Comparison of ENCODE assay signal across 8 cellular contexts in the genomic region with DNA sequence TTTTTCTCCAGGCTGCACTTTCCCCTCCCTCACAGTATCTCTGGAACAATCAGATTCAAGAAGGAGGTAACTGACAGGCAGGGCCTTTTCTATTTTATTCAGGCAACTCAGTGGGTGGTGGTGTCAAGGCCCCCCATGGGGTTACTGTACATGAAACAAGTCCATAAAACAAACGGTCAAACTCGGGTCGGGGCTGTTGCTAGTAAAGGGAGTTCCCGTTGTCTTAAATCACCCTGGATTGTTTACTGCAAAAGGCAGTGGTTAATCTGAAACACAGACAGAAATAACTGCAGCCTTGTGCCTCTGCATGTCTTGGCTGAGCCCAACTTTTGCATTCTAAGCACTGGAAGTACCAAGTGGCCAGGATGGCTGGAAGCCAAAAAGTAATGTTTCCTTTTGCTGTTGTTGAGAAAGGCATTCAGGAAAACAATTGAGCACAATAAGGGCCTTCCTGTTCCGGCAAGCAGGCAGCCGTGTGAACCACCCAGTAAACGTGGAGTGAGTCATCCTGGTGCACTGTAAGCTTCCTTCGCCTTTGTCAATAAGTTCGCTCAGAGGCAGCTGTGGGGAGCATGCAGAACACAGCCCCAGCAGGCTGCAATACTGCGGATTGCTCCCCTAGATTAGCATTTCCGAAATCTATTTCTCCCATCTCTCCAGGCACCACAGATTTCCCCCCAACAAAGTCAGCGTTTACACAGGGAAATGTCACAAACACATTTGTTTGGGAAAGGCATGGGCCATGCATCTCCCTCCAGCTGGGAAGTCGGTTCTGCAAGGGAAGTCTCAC.
DNase-seq lines count a peak whose midpoint lies in the region; ATAC-seq and TF ChIP-seq lines count a peak whose summit lies in the region.

No MANE protein-coding gene starts in this region.

- no peaks in the 10 kb centered on the region for H3K9me3 Mint-ChIP-seq in osteocyte (ENCODE audit: unreplicated experiment)

- peak; percentile 46 for DNase-seq in activated gamma-delta T cell treated with Interleukin-2 at 50 U/mL for 16 hours
- DNase-seq in activated gamma-delta T cell (lab: John Stamatoyannopoulos, UW) = no peak
- DNase-seq in NOMO-1 treated with DMSO at 0.1 percent for 48 hours (lab: John Stamatoyannopoulos, UW; ENCODE audit: unreplicated experiment) = peak; percentile 92
- DNase-seq in activated T-helper 9 cell treated with anti-CD3 and anti-CD28 coated beads, Interleukin-2, amount 50 U/mL, for 16 hours (ENCODE audit: low read depth) = peak; percentile 24
- DNase-seq in foreskin melanocyte = peak; percentile 89
- no peak for DNase-seq in osteocyte (ENCODE audit: extremely low spot score, unreplicated experiment)
- DNase-seq in ureter (ENCODE audit: low spot score) = peak; percentile 87

- no peak overlapping the region for H3K4me3 Mint-ChIP-seq in osteocyte (ENCODE audit: unreplicated experiment)

- TF ChIP-seq CTCF in osteocyte (IDR thresholded peaks at IDR 0.05) = no peak

- peaks cover 2% of the 10 kb centered on the region for H3K36me3 Mint-ChIP-seq in osteocyte (ENCODE audit: unreplicated experiment)

- peaks cover 35% of the 10 kb centered on the region for H3K4me1 Mint-ChIP-seq in osteocyte (ENCODE audit: unreplicated experiment)

- no peaks in the 10 kb centered on the region for H3K27me3 Mint-ChIP-seq in osteocyte (ENCODE audit: unreplicated experiment)

- ATAC-seq in HG03097 (IDR thresholded peaks at IDR 0.05; ENCODE audit: low FRiP score, unreplicated experiment) = peak; percentile 89

- peak overlapping the region; percentile 97 for H3K27ac Mint-ChIP-seq in osteocyte (ENCODE audit: unreplicated experiment)

Comparison
In these comparisons a context has a peak if more than half of its experiments do, and no peak if none do; other contexts are left out.
1. DNase-seq: peak in activated gamma-delta T cell treated with Interleukin-2 at 50 U/mL for 16 hours (single experiment), NOMO-1 treated with DMSO at 0.1 percent for 48 hours (single experiment), activated T-helper 9 cell treated with anti-CD3 and anti-CD28 coated beads, Interleukin-2, amount 50 U/mL, for 16 hours (single experiment), foreskin melanocyte (single experiment) and ureter (single experiment); none in activated gamma-delta T cell (single experiment) and osteocyte (single experiment).